Comparison of ENCODE assay signal across 8 cellular contexts in genomic region chr4:55547461-55547770, GRCh38. TPM values are rescaled to one million over a fixed set of nuclear protein-coding genes. Genes with fewer than 3 reads are reported as not detected.
A peak's percentile ranks its signal among the peaks of the same experiment; 100 is the strongest.
DNase-seq lines count a peak whose midpoint lies in the region; ATAC-seq and TF ChIP-seq lines count a peak whose summit lies in the region.

No MANE protein-coding gene starts in this region.

- peak overlapping the region; percentile 90 for H3K4me3 ChIP-seq in coronary artery
- peak overlapping the region; percentile 69 for H3K4me3 ChIP-seq in mononuclear cell (ENCODE audit: low read length)

- H3K9me3 ChIP-seq in mononuclear cell (ENCODE audit: low read depth, low read length), result no peaks in the 10 kb centered on the region

- peaks cover 38% of the 10 kb centered on the region for H3K4me1 Mint-ChIP-seq in Calu3 (ENCODE audit: low read depth, unreplicated experiment)

- no peaks in the 10 kb centered on the region for H3K27me3 Mint-ChIP-seq in Calu3 (ENCODE audit: unreplicated experiment)

- peak overlapping the region; percentile 52 for H3K27ac Mint-ChIP-seq in Calu3 (ENCODE audit: unreplicated experiment)

- H3K4me3 Mint-ChIP-seq in Calu3 (ENCODE audit: low read depth, unreplicated experiment), result peak overlapping the region; percentile 79

- no peak for ATAC-seq in HG03159 (IDR thresholded peaks at IDR 0.05; ENCODE audit: unreplicated experiment)

- H3K9me3 Mint-ChIP-seq in Calu3 (ENCODE audit: low read depth, unreplicated experiment), result no peaks in the 10 kb centered on the region

- peaks cover 16% of the 10 kb centered on the region for H3K4me1 ChIP-seq in mononuclear cell (ENCODE audit: insufficient read depth, low read length)

- BruUV-seq in Calu3 (replicated peaks; lab: Mats Ljungman, UMichigan), result no TSS peak

- CTCF ChIA-PET in Calu3 (lab: Charles Lee), result interaction anchor here (0.9 kb wide), 1 partner anchor 218 kb away, joined by 3 read pairs; no protein-coding TSS in a partner anchor

- H3K36me3 Mint-ChIP-seq in Calu3 (ENCODE audit: insufficient read depth, unreplicated experiment), result peaks cover 25% of the 10 kb centered on the region

- DNase-seq in Calu3 (no peak), NCI-H2227 treated with DMSO at 0.1 percent for 48 hours (lab: John Stamatoyannopoulos, UW) (peak; percentile 57), coronary artery (ENCODE audit: low spot score) (no peak), GM13977 (ENCODE audit: low spot score) (no peak), NCI-H2029 (lab: John Stamatoyannopoulos, UW) (no peak), DMS114 treated with DMSO at 0.1 percent for 48 hours (lab: John Stamatoyannopoulos, UW; ENCODE audit: unreplicated experiment) (no peak)

- in situ Hi-C loops in GM13977 (cut with MboI; ENCODE audit: low pct_unique_long_range_greater_than_20kb, low sequenced_read_pairs, unreplicated experiment), result no loop called here

- intact Hi-C loops in Calu3 (cut with micrococcal nuclease; ENCODE audit: unreplicated experiment), result loop anchor here (5.0 kb wide), 3 partner anchors 185 to 320 kb away; partner anchors contain the start of gene SRD5A3

- no peak for TF ChIP-seq CTCF in Calu3 (IDR thresholded peaks at IDR 0.05; ENCODE audit: unreplicated experiment)
- no peak for TF ChIP-seq CTCF in coronary artery (IDR thresholded peaks at IDR 0.05)
- no peak for TF ChIP-seq CTCF in GM13977 (IDR thresholded peaks at IDR 0.05; ENCODE audit: extremely low read depth, insufficient read depth, missing control alignments)

- H3K27ac ChIP-seq in coronary artery, result peak overlapping the region; percentile 98 to 99

- H3K27me3 ChIP-seq in mononuclear cell (ENCODE audit: insufficient read depth, low read length), result peaks cover 4% of the 10 kb centered on the region

RNA-seq across cellular contexts. Expression of gene CLOCK, which starts 0.7 kb away (rescaled TPM):
- total RNA-seq in Calu3 (2022) (13.3 and 16.2 TPM in 2 replicates), mononuclear cell (8.2 TPM)

RNA-seq across cellular contexts. Expression of gene PDCL2, which starts 44.6 kb away (rescaled TPM):
- total RNA-seq in Calu3 (2022) (not detected in 2 replicates), mononuclear cell (not detected)
